In the genomic region with DNA sequence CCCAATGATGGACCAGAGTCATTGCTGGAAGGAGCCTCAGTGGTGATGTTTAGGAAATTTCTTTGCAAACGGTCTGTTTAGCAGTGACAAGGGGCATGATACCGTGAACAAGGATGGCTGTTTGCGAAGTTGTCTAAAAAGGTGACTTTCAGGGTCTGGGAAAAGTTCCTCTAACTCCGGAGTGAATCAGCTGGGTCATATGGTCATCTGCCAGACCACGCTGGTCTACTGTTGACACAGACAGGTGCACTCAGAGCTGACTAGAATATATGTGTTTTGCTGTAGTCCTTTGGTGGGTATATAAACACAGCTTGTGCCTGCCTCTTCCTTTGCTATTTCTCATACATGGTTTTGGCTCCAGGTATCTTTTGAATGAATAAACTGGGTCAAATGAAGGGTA, we compare ENCODE assay signal across 17 cellular contexts.
A peak's percentile ranks its signal among the peaks of the same experiment; 100 is the strongest.
DNase-seq lines count a peak whose midpoint lies in the region; ATAC-seq, FAIRE-seq and TF ChIP-seq lines count a peak whose summit lies in the region.
"Had no signal": no experiment of that assay in that cellular context is flagged by ENCODE, and none has a peak within 500 bp of the region (broad histone marks: within the 10 kb centered on the region; RNA-seq: fewer than 3 reads in every experiment).

No MANE protein-coding gene starts in this region.

- no peak overlapping the region for H3K9ac ChIP-seq in endothelial cell of umbilical vein (replicated peaks; ENCODE audit: extremely low read depth, insufficient read depth, low read length)

- H4K20me1 ChIP-seq in endothelial cell of umbilical vein (replicated peaks; ENCODE audit: control insufficient read depth, extremely low read depth, insufficient read depth, low read length), result no peaks in the 10 kb centered on the region

- H3K27ac ChIP-seq in endothelial cell of umbilical vein (ENCODE audit: insufficient read depth, low read depth, low read length) (no peak overlapping the region), heart right ventricle (peak overlapping the region in 3 of 10 donors; percentile 20 to 46 (median 27)), aorta (ENCODE audit: low read depth in 1 of 2, low read length in 2 of 2) (no peak overlapping the region)
- H3K27ac ChIP-seq: A549, C4-2B, HL-60 had no signal

- TF ChIP-seq POLR2A in endothelial cell of umbilical vein (IDR thresholded peaks at IDR 0.05; ENCODE audit: low read depth, low read length), result no peak

- no peak overlapping the region for H2AFZ ChIP-seq in endothelial cell of umbilical vein (ENCODE audit: low read depth, low read length)

- intact Hi-C loops in endothelial cell of umbilical vein (cut with micrococcal nuclease) (loop anchor here (10.0 kb wide), 1 partner anchor 718 kb away; no protein-coding TSS in a partner anchor), heart right ventricle (cut with DNase I) (loop anchor here in 9 of 10 donors (5.0 to 10.0 kb wide), 16 partner anchors 55 to 1178 kb away; a partner anchor contains a TSS), aorta (cut with DNase I) (loop anchor here in 1 of 2 donors (5.0 to 10.0 kb wide), 2 partner anchors 68 to 285 kb away; a partner anchor contains a TSS)

- H3K4me3 ChIP-seq in endothelial cell of umbilical vein (replicated peaks in 1 of 3; ENCODE audit: insufficient read depth in 1 of 3, low read depth in 1 of 3, low read length in 3 of 3), result no peak overlapping the region
- H3K4me3 ChIP-seq in heart right ventricle, result no peak overlapping the region
- H3K4me3 ChIP-seq in aorta (ENCODE audit: low read length in 2 of 2), result no peak overlapping the region
- H3K4me3 ChIP-seq: A549, GM12878 had no signal

- POLR2A ChIA-PET in endothelial cell of umbilical vein (lab: Charles Lee), result no interaction called here

- FAIRE-seq in endothelial cell of umbilical vein (lab: Jason Lieb, UNC), result no peak
- FAIRE-seq: A549, GM12878, GM18507 had no signal

- H3K36me3 ChIP-seq in endothelial cell of umbilical vein (ENCODE audit: control insufficient read depth in 2 of 2, extremely low read depth in 1 of 2, insufficient read depth in 2 of 2, low read length in 2 of 2) (no peaks in the 10 kb centered on the region), heart right ventricle (no peaks in the 10 kb centered on the region), aorta (ENCODE audit: control insufficient read depth in 1 of 2, insufficient read depth in 2 of 2, low read length in 1 of 2) (no peaks in the 10 kb centered on the region)
- H3K36me3 ChIP-seq: BE2C had no signal

- H3K4me1 ChIP-seq in endothelial cell of umbilical vein (ENCODE audit: control insufficient read depth, extremely low read depth, insufficient read depth, low read length) (peaks cover 28% of the 10 kb centered on the region), heart right ventricle (peaks cover 2 to 66% (median 42%) of the 10 kb centered on the region in 9 donors), aorta (ENCODE audit: control insufficient read depth in 1 of 2, insufficient read depth in 2 of 2, low read length in 2 of 2) (peaks cover 0 to 2% of the 10 kb centered on the region in 2 donors)
- H3K4me1 ChIP-seq: A549 had no signal

- BruUV-seq in endothelial cell of umbilical vein (replicated peaks; lab: Mats Ljungman, UMichigan), result no TSS peak

- WGBS in heart right ventricle, 2 donors, result 64 to 78% methylated on average over 5 of the region's 5 CpGs
- 32 to 35% methylated on average over 5 of the region's 5 CpGs for WGBS in aorta, 2 donors

- H3K79me2 ChIP-seq in endothelial cell of umbilical vein (ENCODE audit: control insufficient read depth, insufficient read depth, low read length), result no peaks in the 10 kb centered on the region

- no peak for TF ChIP-seq CTCF in endothelial cell of umbilical vein (IDR thresholded peaks at IDR 0.05; ENCODE audit: extremely low read depth in 1 of 2, insufficient read depth in 1 of 2, low read depth in 1 of 2, low read length in 2 of 2)
- no peak for TF ChIP-seq CTCF in heart right ventricle (IDR thresholded peaks at IDR 0.05)

- H3K4me2 ChIP-seq in endothelial cell of umbilical vein (ENCODE audit: insufficient read depth, low read length), result no peak overlapping the region
- H3K4me2 ChIP-seq: A549 had no signal

- no peaks in the 10 kb centered on the region for H3K9me1 ChIP-seq in endothelial cell of umbilical vein (replicated peaks; ENCODE audit: control insufficient read depth, extremely low read depth, insufficient read depth, low read length)

- no peaks in the 10 kb centered on the region for H3K9me3 ChIP-seq in endothelial cell of umbilical vein (replicated peaks; ENCODE audit: control insufficient read depth, insufficient read depth, low read length)
- H3K9me3 ChIP-seq in heart right ventricle, result no peaks in the 10 kb centered on the region
- H3K9me3 ChIP-seq in aorta (ENCODE audit: control insufficient read depth, low read length), result no peaks in the 10 kb centered on the region
- H3K9me3 ChIP-seq: A549, BE2C had no signal

- DNase-seq in SHP77 treated with DMSO at 0.1 percent for 48 hours (lab: John Stamatoyannopoulos, UW) (peak; percentile 26), astrocyte of the hippocampus (ENCODE audit: low read depth, low spot score) (peak; percentile 11), endothelial cell of umbilical vein (ENCODE audit: low read depth, low spot score) (peak; percentile 79), heart right ventricle (no peak), NCI-H2107 treated with DMSO at 0.1 percent for 48 hours (lab: John Stamatoyannopoulos, UW; ENCODE audit: unreplicated experiment) (no peak), aorta (no peak)
- DNase-seq: BE2C; CD4-positive, alpha-beta memory T cell; DMS79; HCEC 1CT; HFFc6 had no signal

- H3K27me3 ChIP-seq in endothelial cell of umbilical vein (ENCODE audit: control insufficient read depth in 2 of 2, insufficient read depth in 2 of 2, low read length in 2 of 2) (no peaks in the 10 kb centered on the region), heart right ventricle (no peaks in the 10 kb centered on the region), aorta (ENCODE audit: control insufficient read depth in 1 of 2, insufficient read depth in 2 of 2, low read length in 1 of 2) (no peaks in the 10 kb centered on the region)
- H3K27me3 ChIP-seq: BE2C had no signal

- ATAC-seq in HG02759 (IDR thresholded peaks at IDR 0.05; ENCODE audit: unreplicated experiment) (no peak), heart right ventricle (no peak), aorta (ENCODE audit: low FRiP score) (no peak)
- ATAC-seq: A549, GM12878 had no signal

- dilution Hi-C loops in endothelial cell of umbilical vein (cut with MboI; ENCODE audit: extremely low pct_ligation_motif_present, low sequenced_read_pairs), result no loop called here

- CTCF ChIA-PET in endothelial cell of umbilical vein (lab: Charles Lee), result interaction anchor here (1.7 to 2.0 kb wide), 3 partner anchors 11 to 286 kb away, joined by 5 to 12 read pairs (median 8); a partner anchor contains a TSS

TF ChIP-seq in endothelial cell of umbilical vein, 7 proteins besides CTCF, POLR2A, EP300 and RAD21:
- no peak for TF ChIP-seq EZH2 (IDR thresholded peaks at IDR 0.05; ENCODE audit: borderline replicate concordance, low read depth, low read length, severe bottlenecking)
- TF ChIP-seq MYC (IDR thresholded peaks at IDR 0.05; ENCODE audit: low read depth, low read length), result no peak
- TF ChIP-seq FOS (IDR thresholded peaks at IDR 0.05; ENCODE audit: borderline replicate concordance, insufficient read depth, low read length), result no peak
- TF ChIP-seq POLR2AphosphoS5 (IDR thresholded peaks at IDR 0.05; ENCODE audit: insufficient read depth, low read depth, low read length), result no peak
- TF ChIP-seq, protein P1, sequence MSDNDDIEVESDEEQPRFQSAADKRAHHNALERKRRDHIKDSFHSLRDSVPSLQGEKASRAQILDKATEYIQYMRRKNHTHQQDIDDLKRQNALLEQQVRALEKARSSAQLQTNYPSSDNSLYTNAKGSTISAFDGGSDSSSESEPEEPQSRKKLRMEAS (IDR thresholded peaks at IDR 0.05; ENCODE audit: insufficient read depth, insufficient read length), result no peak
- no peak for TF ChIP-seq JUN (IDR thresholded peaks at IDR 0.05; ENCODE audit: borderline replicate concordance, insufficient read depth, insufficient read length, low read depth)
- TF ChIP-seq GATA2 (IDR thresholded peaks at IDR 0.05; ENCODE audit: insufficient read depth, insufficient read length, low read depth, low read length), result no peak

Comparison
In these comparisons a context has a peak if more than half of its experiments do, and no peak if none do; other contexts are left out.
1. DNase-seq: peak in SHP77 treated with DMSO at 0.1 percent for 48 hours (single experiment), astrocyte of the hippocampus (single experiment) and endothelial cell of umbilical vein (single experiment); none in heart right ventricle (0 of 2), NCI-H2107 treated with DMSO at 0.1 percent for 48 hours (single experiment) and aorta (0 of 2).